Comparison of ENCODE assay signal across 7 cellular contexts in the genomic region with DNA sequence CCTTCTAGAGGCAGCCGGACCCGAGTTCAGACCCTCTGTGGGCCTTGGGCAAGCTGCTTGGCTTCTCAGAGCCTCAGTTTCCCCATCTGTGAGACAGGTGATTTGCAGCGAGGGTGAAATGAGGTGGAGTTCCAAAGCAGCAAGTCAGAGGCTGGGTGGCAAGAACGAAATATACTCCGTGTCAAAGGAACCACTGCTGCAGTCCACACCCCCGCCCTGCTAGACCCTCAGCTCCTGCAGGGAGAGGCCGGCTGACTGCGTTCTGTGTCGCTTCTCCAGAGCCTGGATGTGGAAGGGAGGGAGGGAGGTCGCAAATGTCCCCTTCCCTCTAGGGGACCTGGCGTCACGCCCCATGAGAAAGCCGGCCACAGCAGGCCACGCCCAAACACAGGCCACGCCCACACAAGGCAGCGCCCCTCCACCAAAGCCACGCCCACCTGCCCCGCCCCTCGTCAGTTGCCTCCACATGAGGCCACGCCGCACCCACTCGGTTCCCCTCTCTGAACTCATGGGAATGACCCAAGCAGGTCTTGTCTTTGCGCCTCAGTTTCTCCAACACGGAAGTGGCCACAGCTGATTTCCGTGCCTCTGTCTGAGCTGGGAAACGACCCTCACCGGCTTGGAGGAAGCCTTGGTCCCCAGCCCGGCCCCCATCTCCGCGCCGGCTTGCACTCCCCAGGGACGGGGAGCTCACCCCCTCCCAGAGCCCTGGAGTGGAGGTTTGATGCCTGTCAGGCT. TPM values are rescaled to one million over a fixed set of nuclear protein-coding genes. Genes with fewer than 3 reads are reported as not detected.
A peak's percentile ranks its signal among the peaks of the same experiment; 100 is the strongest.
DNase-seq lines count a peak whose midpoint lies in the region; ATAC-seq and TF ChIP-seq lines count a peak whose summit lies in the region.

No MANE protein-coding gene starts in this region.

- H4K20me1 ChIP-seq in neural progenitor cell (ENCODE audit: low read depth), result no peaks in the 10 kb centered on the region

- no peak overlapping the region for H3K27ac Mint-ChIP-seq in activated naive CD8-positive, alpha-beta T cell treated with anti-CD3 and anti-CD28 coated beads for 36 hours
- no peak overlapping the region for H3K27ac Mint-ChIP-seq in neural progenitor cell

- H3K9ac ChIP-seq in neural progenitor cell, result no peak overlapping the region

- H3K79me2 ChIP-seq in neural progenitor cell (ENCODE audit: low read depth), result no peaks in the 10 kb centered on the region

- H3K27ac ChIP-seq in Peyer's patch, result no peak overlapping the region
- no peak overlapping the region for H3K27ac ChIP-seq in neural progenitor cell

- no peaks in the 10 kb centered on the region for H3F3A ChIP-seq in neural progenitor cell (ENCODE audit: low read depth)

- DNase-seq in GM13977 (ENCODE audit: low spot score), result peak; percentile 85
- peak in 2 of 3 donors; percentile 67 to 70 for DNase-seq in Peyer's patch
- DNase-seq in activated naive CD8-positive, alpha-beta T cell treated with anti-CD3 and anti-CD28 coated beads for 36 hours, result peak; percentile 67
- DNase-seq in neural progenitor cell (ENCODE audit: low spot score), result peak; percentile 83
- no peak for DNase-seq in NCI-H2107 (lab: John Stamatoyannopoulos, UW)

- ATAC-seq in GM19397 (IDR thresholded peaks at IDR 0.05; ENCODE audit: unreplicated experiment), result no peak
- no peak for ATAC-seq in GM21423 (IDR thresholded peaks at IDR 0.05; ENCODE audit: unreplicated experiment)

- peaks cover 12% of the 10 kb centered on the region for H3K9me3 Mint-ChIP-seq in activated naive CD8-positive, alpha-beta T cell treated with anti-CD3 and anti-CD28 coated beads for 36 hours
- H3K9me3 Mint-ChIP-seq in neural progenitor cell, result peaks cover 13% of the 10 kb centered on the region

- no peaks in the 10 kb centered on the region for H3K9me3 ChIP-seq in Peyer's patch
- no peaks in the 10 kb centered on the region for H3K9me3 ChIP-seq in neural progenitor cell (ENCODE audit: low read depth)

- H3K4me2 ChIP-seq in neural progenitor cell, result no peak overlapping the region

- no peak for TF ChIP-seq CTCF in GM13977 (IDR thresholded peaks at IDR 0.05; ENCODE audit: extremely low read depth, insufficient read depth, missing control alignments)
- no peak for TF ChIP-seq CTCF in Peyer's patch (IDR thresholded peaks at IDR 0.05)
- no peak for TF ChIP-seq CTCF in neural progenitor cell (IDR thresholded peaks at IDR 0.05)

- H3K27me3 Mint-ChIP-seq in activated naive CD8-positive, alpha-beta T cell treated with anti-CD3 and anti-CD28 coated beads for 36 hours, result peaks cover 74% of the 10 kb centered on the region
- peaks cover 61% of the 10 kb centered on the region for H3K27me3 Mint-ChIP-seq in neural progenitor cell (ENCODE audit: insufficient read depth, low read depth)

- no peaks in the 10 kb centered on the region for H3K4me1 Mint-ChIP-seq in activated naive CD8-positive, alpha-beta T cell treated with anti-CD3 and anti-CD28 coated beads for 36 hours
- no peaks in the 10 kb centered on the region for H3K4me1 Mint-ChIP-seq in neural progenitor cell

- no peak overlapping the region for H3K4me3 Mint-ChIP-seq in activated naive CD8-positive, alpha-beta T cell treated with anti-CD3 and anti-CD28 coated beads for 36 hours
- no peak overlapping the region for H3K4me3 Mint-ChIP-seq in neural progenitor cell

- TF ChIP-seq POLR2A in Peyer's patch (IDR thresholded peaks at IDR 0.05), result no peak

- in situ Hi-C loops in GM13977 (cut with MboI; ENCODE audit: low pct_unique_long_range_greater_than_20kb, low sequenced_read_pairs, unreplicated experiment), result no loop called here

- H3K36me3 Mint-ChIP-seq in activated naive CD8-positive, alpha-beta T cell treated with anti-CD3 and anti-CD28 coated beads for 36 hours, result peaks cover 4% of the 10 kb centered on the region
- no peaks in the 10 kb centered on the region for H3K36me3 Mint-ChIP-seq in neural progenitor cell

- H3K4me3 ChIP-seq in Peyer's patch (no peak overlapping the region), neural progenitor cell (no peak overlapping the region)

- H3K27me3 ChIP-seq in Peyer's patch (no peaks in the 10 kb centered on the region), neural progenitor cell (peaks cover 89% of the 10 kb centered on the region)

- H2AFZ ChIP-seq in neural progenitor cell (replicated peaks), result no peak overlapping the region

- H3K36me3 ChIP-seq in Peyer's patch (no peaks in the 10 kb centered on the region), neural progenitor cell (no peaks in the 10 kb centered on the region)

- H3K4me1 ChIP-seq in Peyer's patch, result no peaks in the 10 kb centered on the region
- no peaks in the 10 kb centered on the region for H3K4me1 ChIP-seq in neural progenitor cell

RNA-seq across cellular contexts. Expression of a gene that starts 38.3 kb away (rescaled TPM):
- total RNA-seq in Peyer's patch (100 to 1,000 TPM in 1 of 4 donors, 10 to 100 TPM in 3; 49.2 to 112 (median 80.3) TPM), neural progenitor cell (ENCODE audit: low replicate concordance) (131 and 332 TPM in 2 replicates)
- 100 to 1,000 TPM; 106 TPM for total RNA-seq in activated naive CD8-positive, alpha-beta T cell treated with anti-CD3 and anti-CD28 coated beads for 36 hours
